1 cellular context compared by ENCODE assay signal in genomic region chr10:124354411-124355382, GRCh38.
TF ChIP-seq lines count a peak whose summit lies in the region.

No MANE protein-coding gene starts in this region.

TF ChIP-seq in HEK293, 187 proteins besides CTCF, POLR2A, EP300 and RAD21 (continued from another document):
- no peak for TF ChIP-seq ZNF280D (tag by site-specific recombination; IDR thresholded peaks at IDR 0.05)
- TF ChIP-seq ZNF692 (tag by site-specific recombination; IDR thresholded peaks at IDR 0.05), result 0 out of 2 replicates have a peak, but pooled peaks have one; percentile 23
- TF ChIP-seq ZNF561 (tag by site-specific recombination; IDR thresholded peaks at IDR 0.05; ENCODE audit: borderline replicate concordance), result peak; percentile 76
- TF ChIP-seq MZF1 (tag by site-specific recombination; IDR thresholded peaks at IDR 0.05; ENCODE audit: borderline replicate concordance), result no peak; the same call in 1 of the 2 replicates
- no peak for TF ChIP-seq ZNF175 (tag by site-specific recombination; IDR thresholded peaks at IDR 0.05)
- TF ChIP-seq ZNF157 (tag by site-specific recombination; IDR thresholded peaks at IDR 0.05), result no peak
- TF ChIP-seq ZNF513 (tag by site-specific recombination; IDR thresholded peaks at IDR 0.05), result 0 out of 2 replicates have a peak, but pooled peaks have one; percentile 54
- no peak for TF ChIP-seq ZBTB21 (tag by site-specific recombination; IDR thresholded peaks at IDR 0.05)
- peak; percentile 27; the same call in 1 of the 2 replicates for TF ChIP-seq ZSCAN30 (tag by site-specific recombination; IDR thresholded peaks at IDR 0.05)
- TF ChIP-seq ZNF398 (tag by site-specific recombination; IDR thresholded peaks at IDR 0.05), result no peak
- TF ChIP-seq SP3 (tag by site-specific recombination; IDR thresholded peaks at IDR 0.05), result peak; percentile 39; the same call in 1 of the 2 replicates
- no peak for TF ChIP-seq ZNF23 (tag by site-specific recombination; IDR thresholded peaks at IDR 0.05; ENCODE audit: borderline replicate concordance)
- TF ChIP-seq REPIN1 (tag by site-specific recombination; IDR thresholded peaks at IDR 0.05; ENCODE audit: low read depth), result no peak
- TF ChIP-seq BCL11A (tag by site-specific recombination; IDR thresholded peaks at IDR 0.05; ENCODE audit: low read depth), result no peak
